In the genomic region with DNA sequence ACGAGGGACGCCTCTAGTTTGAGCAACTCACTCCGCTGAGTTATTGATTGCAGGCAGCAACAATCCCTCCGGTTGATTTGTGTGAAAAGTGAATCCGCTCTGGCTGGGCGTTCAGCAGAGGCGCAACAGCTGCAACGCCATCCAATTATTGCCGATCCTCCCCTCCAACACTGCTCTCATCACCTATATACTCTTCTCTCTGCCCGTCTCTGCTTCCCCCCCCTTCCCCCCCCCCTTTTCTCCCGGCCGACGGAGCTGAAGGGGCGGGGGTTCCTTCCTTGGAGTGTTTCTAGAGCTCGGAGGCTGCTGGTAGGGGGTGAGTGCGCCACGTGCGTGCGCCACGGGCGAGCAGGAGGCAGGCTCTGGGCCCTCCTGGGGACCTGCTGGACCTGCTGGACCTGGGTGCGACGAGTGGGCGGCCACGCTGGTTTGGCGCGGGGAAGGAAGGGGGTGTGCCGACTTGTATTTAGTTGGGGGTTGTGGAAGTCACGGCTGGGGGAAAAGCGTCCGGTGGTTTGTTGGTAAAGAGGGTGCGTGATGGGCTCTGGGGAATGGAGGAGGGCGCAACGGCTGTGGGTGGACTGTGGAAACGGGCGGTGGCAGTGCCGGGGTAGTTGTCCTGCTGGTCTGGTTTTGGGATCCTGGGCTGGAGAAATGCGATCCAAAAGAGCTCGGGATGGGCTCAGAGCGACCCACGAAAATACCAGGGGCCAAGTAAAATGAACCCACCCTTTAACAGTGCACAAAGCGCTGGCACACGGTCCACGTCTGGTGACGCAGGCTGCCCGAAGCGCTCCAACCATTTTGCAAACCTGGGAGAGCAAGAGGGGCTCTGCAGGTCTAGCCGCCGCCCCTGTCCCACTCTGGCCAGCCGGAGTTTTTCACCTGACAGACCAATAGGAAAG, we compare ENCODE assay signal across 8 cellular contexts. TPM values are rescaled to one million over a fixed set of nuclear protein-coding genes. Genes with fewer than 3 reads are reported as not detected.
A peak's percentile ranks its signal among the peaks of the same experiment; 100 is the strongest.
DNase-seq lines count a peak whose midpoint lies in the region; ATAC-seq and TF ChIP-seq lines count a peak whose summit lies in the region.

No MANE protein-coding gene starts in this region.

- H3K9me3 ChIP-seq in Panc1 (ENCODE audit: control insufficient read depth, insufficient read depth, low read depth, low read length) (no peaks in the 10 kb centered on the region), mononuclear cell (ENCODE audit: low read depth, low read length) (no peaks in the 10 kb centered on the region)

- intact Hi-C loops in Panc1 (cut with micrococcal nuclease; ENCODE audit: unreplicated experiment): loop anchor here (10.0 kb wide), 1 partner anchor 1375 kb away; no protein-coding TSS in a partner anchor

- POLR2A ChIA-PET in Panc1 (lab: Charles Lee): interaction anchor here (0.6 kb wide), 2 partner anchors 166 to 195 kb away, joined by 4 to 5 read pairs; no protein-coding TSS in a partner anchor

- H3K27me3 ChIP-seq in Panc1 (ENCODE audit: control insufficient read depth, insufficient read depth, low read length) (no peaks in the 10 kb centered on the region), mononuclear cell (ENCODE audit: insufficient read depth, low read length) (peaks cover 5% of the 10 kb centered on the region)

- CTCF ChIA-PET in Panc1 (lab: Charles Lee): interaction anchor here (0.5 to 0.6 kb wide), 2 partner anchors 47 to 748 kb away, joined by 4 read pairs; no protein-coding TSS in a partner anchor

- no peaks in the 10 kb centered on the region for H3K36me3 ChIP-seq in Panc1 (ENCODE audit: control insufficient read depth, insufficient read depth, low read length)

- H3K4me1 ChIP-seq in Panc1 (ENCODE audit: control insufficient read depth, insufficient read depth, low read length) (peaks cover 30% of the 10 kb centered on the region), mononuclear cell (ENCODE audit: insufficient read depth, low read length) (peaks cover 26% of the 10 kb centered on the region)

- DNase-seq in GM13976 (ENCODE audit: low spot score) (peak; percentile 59), HFFc6 (no peak), Panc1 (ENCODE audit: low read depth, low spot score) (no peak), epithelial cell of esophagus (ENCODE audit: low read depth) (peak; percentile 9), ureter (ENCODE audit: low spot score) (peak; percentile 64), NCI-H510A (lab: John Stamatoyannopoulos, UW) (no peak)

- peaks cover 4% of the 10 kb centered on the region; the same call in 1 of the 2 replicates for H3K27me3 Mint-ChIP-seq in HFFc6 (ENCODE audit: insufficient read depth)

- peaks cover 25% of the 10 kb centered on the region for H3K4me1 Mint-ChIP-seq in HFFc6 (ENCODE audit: low read depth)

- ATAC-seq in Panc1 (peak; percentile 89), HG03135 (IDR thresholded peaks at IDR 0.05; ENCODE audit: unreplicated experiment) (no peak)

- H3K27ac Mint-ChIP-seq in HFFc6: peak overlapping the region; percentile 65

- TF ChIP-seq CTCF in GM13976 (IDR thresholded peaks at IDR 0.05; ENCODE audit: borderline replicate concordance, control extremely low read depth, extremely low read depth, insufficient read depth, missing control alignments) (no peak), HFFc6 (IDR thresholded peaks at IDR 0.05) (no peak), Panc1 (IDR thresholded peaks at IDR 0.05) (no peak), epithelial cell of esophagus (IDR thresholded peaks at IDR 0.05; ENCODE audit: insufficient read depth, low read depth, low read length, missing control alignments) (no peak)

- no TSS peak for BruUV-seq in Panc1 (replicated peaks; lab: Mats Ljungman, UMichigan)

- in situ Hi-C loops in GM13976 (cut with MboI; ENCODE audit: low sequenced_read_pairs, unreplicated experiment) (loop anchor here (10.0 to 25.0 kb wide), 3 partner anchors 175 to 848 kb away; no protein-coding TSS in a partner anchor), Panc1 (cut with HindIII; ENCODE audit: low pct_unique_long_range_greater_than_20kb, low sequenced_read_pairs) (no loop called here)

- H3K36me3 Mint-ChIP-seq in HFFc6 (ENCODE audit: low read depth): no peaks in the 10 kb centered on the region

- H3K9me3 Mint-ChIP-seq in HFFc6: no peaks in the 10 kb centered on the region

- peak overlapping the region; percentile 25 for H3K27ac ChIP-seq in Panc1 (ENCODE audit: low read length)

- peak overlapping the region; percentile 53 to 71 for H3K4me3 ChIP-seq in Panc1 (ENCODE audit: low read depth in 2 of 2, low read length in 2 of 2)
- H3K4me3 ChIP-seq in epithelial cell of esophagus (ENCODE audit: low read length): peak overlapping the region; percentile 48
- peak overlapping the region; percentile 53 for H3K4me3 ChIP-seq in mononuclear cell (ENCODE audit: low read length)

- peak overlapping the region; percentile 94 for H3K4me3 Mint-ChIP-seq in HFFc6

RNA-seq across cellular contexts. Expression of a gene that starts 6.4 kb away (rescaled TPM):
- total RNA-seq in HFFc6 (2021; fragmentation: NEBNext Ultra II Directional; extraction: Animal tissue kit (Norgen Biotek cat#: 25700)): 10 to 100 TPM in 1 of 6 experiments, 1 to 10 TPM in 5; 3.6 to 12.6 (median 9.2) TPM
- total RNA-seq in Panc1 (2021; ENCODE audit: unreplicated experiment) (9.9 TPM), mononuclear cell (30.0 TPM), ureter (57.7 TPM)
- 6.6 TPM for polyA plus RNA-seq in Panc1 (2012; ENCODE audit: insufficient read length)

Comparison
In these comparisons a context has a peak if more than half of its experiments do, and no peak if none do; other contexts are left out.
1. DNase-seq: peak in GM13976 (single experiment), epithelial cell of esophagus (single experiment) and ureter (single experiment); none in HFFc6 (single experiment), Panc1 (single experiment) and NCI-H510A (single experiment).
2. Peak in every context shown above with its lines, with median percentiles within 50 percentile points of each other: H3K4me3 ChIP-seq.